In genomic region chr1:162823771-162824525, GRCh38 we compare ENCODE assay signal across 24 cellular contexts. TPM values are rescaled to one million over a fixed set of nuclear protein-coding genes. Genes with fewer than 3 reads are reported as not detected.
DNase-seq lines count a peak whose midpoint lies in the region; ATAC-seq and TF ChIP-seq lines count a peak whose summit lies in the region.
"Had no signal": no experiment of that assay in that cellular context is flagged by ENCODE, and none has a peak within 500 bp of the region (broad histone marks: within the 10 kb centered on the region; RNA-seq: fewer than 3 reads in every experiment).

No MANE protein-coding gene starts in this region.

- no peak overlapping the region for H3K4me3 Mint-ChIP-seq in activated T-helper 2 cell treated with anti-CD3 and anti-CD28 coated beads, Interferon-gamma antibody, Interleukin-2, Interleukin-4, amounts not matched to agents 10 μg/mL and 5 μg/mL and 100 μg/mL, durations not matched to agents 14 hours and 24 hours and 36 hours (ENCODE audit: low read depth)
- H3K4me3 Mint-ChIP-seq: activated CD4-positive, alpha-beta T cell treated with anti-CD3 and anti-CD28 coated beads, Interleukin-2, amount 10 ng/mL, durations not matched to agents 7 days and 5 days; H9 had no signal

- BruUV-seq in HCT116 (replicated peaks; lab: Mats Ljungman, UMichigan), result no TSS peak

- H3K9me2 ChIP-seq in HCT116 (ENCODE audit: insufficient read depth), result no peaks in the 10 kb centered on the region

- H3K36me3 Mint-ChIP-seq in activated T-helper 2 cell treated with anti-CD3 and anti-CD28 coated beads, Interferon-gamma antibody, Interleukin-2, Interleukin-4, amounts not matched to agents 10 μg/mL and 5 μg/mL and 100 μg/mL, durations not matched to agents 14 hours and 24 hours and 36 hours (ENCODE audit: low read depth), result no peaks in the 10 kb centered on the region

- ATAC-seq in HCT116 (no peak), SK-N-SH treated with all-trans-retinoic acid at 6 μM for 48 hours (peak; percentile 38), HG03442 (IDR thresholded peaks at IDR 0.05; ENCODE audit: unreplicated experiment) (no peak), GM18867 (IDR thresholded peaks at IDR 0.05; ENCODE audit: unreplicated experiment) (no peak)

- H2AFZ ChIP-seq in HCT116 (ENCODE audit: low read depth, low read length, poor library complexity, severe bottlenecking), result no peak overlapping the region

- H3K4me1 Mint-ChIP-seq in activated T-helper 2 cell treated with anti-CD3 and anti-CD28 coated beads, Interferon-gamma antibody, Interleukin-2, Interleukin-4, amounts not matched to agents 10 μg/mL and 5 μg/mL and 100 μg/mL, durations not matched to agents 14 hours and 24 hours and 36 hours (ENCODE audit: low read depth), result peaks cover 21% of the 10 kb centered on the region

- H3K4me3 ChIP-seq in HCT116 (replicated peaks in 1 of 2; ENCODE audit: low read depth in 1 of 2, low read length in 2 of 2), result no peak overlapping the region
- H3K4me3 ChIP-seq: lung had no signal

- no peak for TF ChIP-seq RAD21 in HCT116 (IDR thresholded peaks at IDR 0.05; ENCODE audit: low read depth)

- no peaks in the 10 kb centered on the region for H3K79me2 ChIP-seq in HCT116 (ENCODE audit: insufficient read depth, low read length)

- H3K27me3 Mint-ChIP-seq in activated T-helper 2 cell treated with anti-CD3 and anti-CD28 coated beads, Interferon-gamma antibody, Interleukin-2, Interleukin-4, amounts not matched to agents 10 μg/mL and 5 μg/mL and 100 μg/mL, durations not matched to agents 14 hours and 24 hours and 36 hours (ENCODE audit: low read depth), result peaks cover 38% of the 10 kb centered on the region

- H3K4me2 ChIP-seq in HCT116 (ENCODE audit: low read length), result peak overlapping the region; percentile 87

- H3K9ac ChIP-seq in HCT116 (ENCODE audit: low read length), result no peak overlapping the region

- RAD21 ChIA-PET in HCT116 (lab: Charles Lee; ENCODE audit: low non-redundant PET in 1 of 2, low total read pairs in 2 of 2, uncharacterized antibody in 2 of 2, unreplicated experiment in 2 of 2), result no interaction called here

- POLR2A ChIA-PET in HCT116 (lab: Charles Lee), result no interaction called here

- TF ChIP-seq POLR2A in HCT116 (IDR thresholded peaks at IDR 0.05; ENCODE audit: borderline replicate concordance, extremely low read depth, insufficient read depth, insufficient read length), result no peak

- peak; percentile 15 for DNase-seq in DMS53 (lab: John Stamatoyannopoulos, UW)
- DNase-seq in DMS53 treated with DMSO at 0.1 percent for 48 hours (lab: John Stamatoyannopoulos, UW; ENCODE audit: unreplicated experiment), result no peak
- no peak for DNase-seq in HCT116 (ENCODE audit: low read depth, low spot score)
- peak; percentile 7 for DNase-seq in myocyte (ENCODE audit: low read depth)
- no peak for DNase-seq in activated T-helper 2 cell treated with anti-CD3 and anti-CD28 coated beads, Interferon-gamma antibody, Interleukin-2, Interleukin-4, amounts not matched to agents 10 μg/mL and 5 μg/mL and 100 μg/mL, durations not matched to agents 14 hours and 24 hours and 36 hours (ENCODE audit: low spot score)
- DNase-seq: activated CD4-positive, alpha-beta T cell treated with anti-CD3 and anti-CD28 coated beads, Interleukin-2, amount 10 ng/mL, durations not matched to agents 7 days and 5 days; activated CD8-positive, alpha-beta memory T cell treated with anti-CD3 and anti-CD28 coated beads, Interleukin-2, amount 50 U/mL, for 4 hours; activated gamma-delta T cell treated with Interleukin-2 at 50 U/mL for 16 hours; brain microvascular endothelial cell; effector memory CD4-positive, alpha-beta T cell; H9; kidney; NCI-H69; occipital lobe; retina; Right ventricle myocardium superior; stimulated activated CD4-positive, alpha-beta T cell treated with anti-CD3 and anti-CD28 coated beads, Interleukin-2, amount 100 ng/mL, for 48 hours; stimulated activated naive CD4-positive, alpha-beta T cell had no signal

- no peak overlapping the region for H3K27ac Mint-ChIP-seq in activated T-helper 2 cell treated with anti-CD3 and anti-CD28 coated beads, Interferon-gamma antibody, Interleukin-2, Interleukin-4, amounts not matched to agents 10 μg/mL and 5 μg/mL and 100 μg/mL, durations not matched to agents 14 hours and 24 hours and 36 hours
- H3K27ac Mint-ChIP-seq: activated CD4-positive, alpha-beta T cell treated with anti-CD3 and anti-CD28 coated beads, Interleukin-2, amount 10 ng/mL, durations not matched to agents 7 days and 5 days; H9 had no signal

- no peaks in the 10 kb centered on the region for H3K9me3 Mint-ChIP-seq in activated T-helper 2 cell treated with anti-CD3 and anti-CD28 coated beads, Interferon-gamma antibody, Interleukin-2, Interleukin-4, amounts not matched to agents 10 μg/mL and 5 μg/mL and 100 μg/mL, durations not matched to agents 14 hours and 24 hours and 36 hours
- H3K9me3 Mint-ChIP-seq: activated CD4-positive, alpha-beta T cell treated with anti-CD3 and anti-CD28 coated beads, Interleukin-2, amount 10 ng/mL, durations not matched to agents 7 days and 5 days; H9 had no signal

- no peaks in the 10 kb centered on the region for H4K20me1 ChIP-seq in HCT116 (ENCODE audit: insufficient read depth)

- H3K9me3 ChIP-seq in HCT116 (ENCODE audit: control insufficient read depth in 1 of 2, insufficient read depth in 1 of 2, low read depth in 1 of 2, low read length in 2 of 2), result no peaks in the 10 kb centered on the region

- H3K27me3 ChIP-seq in HCT116 (ENCODE audit: insufficient read depth, low read length), result no peaks in the 10 kb centered on the region
- H3K27me3 ChIP-seq: brain microvascular endothelial cell had no signal

- no peaks in the 10 kb centered on the region for H3K36me3 ChIP-seq in HCT116 (ENCODE audit: control insufficient read depth in 1 of 2, insufficient read depth in 2 of 2, low read length in 2 of 2)
- H3K36me3 ChIP-seq: brain microvascular endothelial cell had no signal

- no peak overlapping the region for H3K27ac ChIP-seq in HCT116 (ENCODE audit: low read depth, low read length)
- H3K27ac ChIP-seq: 22Rv1, brain microvascular endothelial cell had no signal

- H3K4me1 ChIP-seq in HCT116 (ENCODE audit: control insufficient read depth in 1 of 2, insufficient read depth in 2 of 2, low read length in 2 of 2), result peaks cover 6 to 22% of the 10 kb centered on the region in 2 experiments

- CTCF ChIA-PET in HCT116 (lab: Charles Lee), result interaction anchor here (1.4 kb wide), 1 partner anchor 767 kb away, joined by 4 read pairs; no protein-coding TSS in a partner anchor

- TF ChIP-seq CTCF in HCT116 (IDR thresholded peaks at IDR 0.05 in 2 of 3, conservative IDR thresholded peaks at IDR 0.05 in 1 of 3; ENCODE audit: borderline replicate concordance in 1 of 3, insufficient read depth in 1 of 3, low read depth in 2 of 3, low read length in 2 of 3), result no peak

- intact Hi-C loops in HCT116 (cut with micrococcal nuclease), result no loop called here
- intact Hi-C loops in activated T-helper 2 cell treated with anti-CD3 and anti-CD28 coated beads, Interferon-gamma antibody, Interleukin-2, Interleukin-4, amounts not matched to agents 10 μg/mL and 5 μg/mL and 100 μg/mL, durations not matched to agents 14 hours and 24 hours and 36 hours (cut with micrococcal nuclease), result loop anchor here (1.0 kb wide), 1 partner anchor 11 kb away; no protein-coding TSS in a partner anchor

TF ChIP-seq in HCT116, 20 proteins besides CTCF, POLR2A, EP300 and RAD21 (continues in another document):
- no peak for TF ChIP-seq ZNF274 (IDR thresholded peaks at IDR 0.05; ENCODE audit: low read depth, low read length)
- no peak for TF ChIP-seq SP1 (IDR thresholded peaks at IDR 0.05; ENCODE audit: low read depth)

TF ChIP-seq in SK-N-SH treated with all-trans-retinoic acid at 6 μM for 48 hours, 23 proteins besides CTCF, POLR2A, EP300 and RAD21:
- TF ChIP-seq SNAI2 (CRISPR knock-in tag; IDR thresholded peaks at IDR 0.05), result no peak

RNA-seq across cellular contexts. Expression of gene HSD17B7, which starts 33.4 kb away (rescaled TPM):
- total RNA-seq in HCT116 (2021; ENCODE audit: unreplicated experiment) (22.6 TPM), myocyte (11.7 and 19.8 TPM in 2 replicates)
- 16.0 and 18.4 TPM in 2 replicates for polyA plus RNA-seq in HCT116 (2012)
- 10.4 TPM for polyA plus RNA-seq in myocyte (2012)
- 35.2 and 38.6 TPM in 2 replicates for total RNA-seq in activated T-helper 2 cell treated with anti-CD3 and anti-CD28 coated beads, Interferon-gamma antibody, Interleukin-2, Interleukin-4, amounts not matched to agents 10 μg/mL and 5 μg/mL and 100 μg/mL, durations not matched to agents 14 hours and 24 hours and 36 hours

RNA-seq across cellular contexts. Expression of gene CCDC190, which starts 37.0 kb away (rescaled TPM):
- not detected for total RNA-seq in HCT116 (2021; ENCODE audit: unreplicated experiment)
- 0.09 TPM in 1 of 2 replicates, not detected in the other for polyA plus RNA-seq in HCT116 (2012)
- 0.10 and 1.5 TPM in 2 replicates for total RNA-seq in myocyte
- 0.16 TPM for polyA plus RNA-seq in myocyte (2012)
- total RNA-seq in activated T-helper 2 cell treated with anti-CD3 and anti-CD28 coated beads, Interferon-gamma antibody, Interleukin-2, Interleukin-4, amounts not matched to agents 10 μg/mL and 5 μg/mL and 100 μg/mL, durations not matched to agents 14 hours and 24 hours and 36 hours, result not detected in 2 replicates
- total RNA-seq: activated CD4-positive, alpha-beta T cell treated with anti-CD3 and anti-CD28 coated beads, Interleukin-2, amount 10 ng/mL, durations not matched to agents 7 days and 5 days; H9; T-helper 1 cell treated with Interleukin-12 subunit alpha and Interleukin-12 subunit beta and Interleukin-4 antibody, amounts not matched to agents 30 ng/mL and 1 ng/mL, for 36 hours had no signal

Comparison
In these comparisons a context has a peak if more than half of its experiments do, and no peak if none do; other contexts are left out.
1. DNase-seq: peak in DMS53 (single experiment) and myocyte (single experiment); none in DMS53 treated with DMSO at 0.1 percent for 48 hours (single experiment), HCT116 (single experiment) and activated T-helper 2 cell treated with anti-CD3 and anti-CD28 coated beads, Interferon-gamma antibody, Interleukin-2, Interleukin-4, amounts not matched to agents 10 μg/mL and 5 μg/mL and 100 μg/mL, durations not matched to agents 14 hours and 24 hours and 36 hours (single experiment).